Comparison of ENCODE assay signal across 36 cellular contexts in genomic region chr2:47126783-47127182, GRCh38. TPM values are rescaled to one million over a fixed set of nuclear protein-coding genes. Genes with fewer than 3 reads are reported as not detected.
"Had no signal": no experiment of that assay in that cellular context is flagged by ENCODE, and none has a peak within 500 bp of the region (broad histone marks: within the 10 kb centered on the region; RNA-seq: fewer than 3 reads in every experiment).

No MANE protein-coding gene starts in this region.

- H3K36me3 ChIP-seq: MG63 had no signal

- H3K4me2 ChIP-seq: KMS-11 had no signal

- H3K27me3 ChIP-seq: MG63 had no signal

- H3K9ac ChIP-seq: KMS-11 had no signal

- H3K4me3 ChIP-seq: MG63 had no signal

- H3K9me3 ChIP-seq: MG63 had no signal

- H3K27ac ChIP-seq: KMS-11 had no signal

- DNase-seq: Kasumi-1, MG63, MM.1S, MV-4-11, NCI-H1048, NCI-H1092, NCI-H1092 treated with DMSO at 0.1 percent for 48 hours, NCI-H1105, NCI-H1105 treated with DMSO at 0.1 percent for 48 hours, NCI-H1417, NCI-H1417 treated with DMSO at 0.1 percent for 48 hours, NCI-H1436, NCI-H1436 treated with DMSO at 0.1 percent for 48 hours, NCI-H146, NCI-H1694, NCI-H1694 treated with DMSO at 0.1 percent for 48 hours, NCI-H187, NCI-H187 treated with DMSO at 0.1 percent for 48 hours, NCI-H1930, NCI-H2029, NCI-H2029 treated with DMSO at 0.1 percent for 48 hours, NCI-H2081, NCI-H2081 treated with DMSO at 0.1 percent for 48 hours, NCI-H2107, NCI-H2171, NCI-H2171 treated with DMSO at 0.1 percent for 48 hours, NCI-H2227 treated with DMSO at 0.1 percent for 48 hours, NCI-H226, NCI-H345, NCI-H446, NCI-H446 treated with DMSO at 0.1 percent for 48 hours, NCI-H510A, NCI-H510A treated with DMSO at 0.1 percent for 48 hours had no signal

RNA-seq across cellular contexts. Expression of gene STPG4, which starts 28.3 kb away (rescaled TPM):
- total RNA-seq: MCF 10A, NCI-H460 had no signal
